ENCODE assay signal across 1 cellular context in genomic region chr16:53131363-53132071, GRCh38.
TF ChIP-seq lines count a peak whose summit lies in the region.

No MANE protein-coding gene starts in this region.

TF ChIP-seq in GM12878, 131 proteins besides CTCF, POLR2A, EP300 and RAD21 (continued from another document):
- TF ChIP-seq ZBTB40 (IDR thresholded peaks at IDR 0.05; ENCODE audit: borderline replicate concordance) (no peak), NFIC (IDR thresholded peaks at IDR 0.05; ENCODE audit: low read depth, low read length) (no peak), BMI1 (IDR thresholded peaks at IDR 0.05; ENCODE audit: borderline replicate concordance) (no peak), ASH2L (IDR thresholded peaks at IDR 0.05; ENCODE audit: borderline replicate concordance, low read depth) (no peak; the same call in 1 of the 2 replicates), BCL3 (IDR thresholded peaks at IDR 0.05; ENCODE audit: borderline replicate concordance, insufficient read depth, low read depth, low read length, poor library complexity, severe bottlenecking) (peak; percentile 14), PAX8 (IDR thresholded peaks at IDR 0.05) (no peak), TARDBP (IDR thresholded peaks at IDR 0.05; ENCODE audit: borderline replicate concordance) (no peak), RUNX3 (IDR thresholded peaks at IDR 0.05; ENCODE audit: low read length) (peak; percentile 53; the same call in 1 of the 2 replicates), TAF1 (IDR thresholded peaks at IDR 0.05; ENCODE audit: borderline replicate concordance, low read depth, low read length) (no peak), GABPA (IDR thresholded peaks at IDR 0.05; ENCODE audit: low read depth) (no peak), ZNF384 (IDR thresholded peaks at IDR 0.05; ENCODE audit: borderline replicate concordance, low read depth, low read length) (no peak), REST (IDR thresholded peaks at IDR 0.05; ENCODE audit: low read depth, low read length) (no peak), ETV6 (conservative IDR thresholded peaks at IDR 0.05 in 1 of 2, IDR thresholded peaks at IDR 0.05 in 1 of 2; ENCODE audit: borderline replicate concordance in 1 of 2, low read depth in 1 of 2) (no peak), MXI1 (IDR thresholded peaks at IDR 0.05; ENCODE audit: low read depth, low read length) (0 out of 2 replicates have a peak, but pooled peaks have one; percentile 17), ATF3 (IDR thresholded peaks at IDR 0.05; ENCODE audit: borderline replicate concordance, extremely low read depth, low read depth, low read length) (no peak), RAD51 (IDR thresholded peaks at IDR 0.05) (no peak), ZNF217 (IDR thresholded peaks at IDR 0.05) (no peak), BHLHE40 (IDR thresholded peaks at IDR 0.05; ENCODE audit: borderline replicate concordance in 1 of 2, low read depth in 2 of 2, low read length in 1 of 2) (peak in 1 of 2 experiments; percentile 84; a peak in 2 of 4 replicates), RELB (IDR thresholded peaks at IDR 0.05; ENCODE audit: low read depth) (peak; percentile 31; the same call in 1 of the 2 replicates), CBX5 (IDR thresholded peaks at IDR 0.05; ENCODE audit: low read depth) (no peak), ZZZ3 (IDR thresholded peaks at IDR 0.05; ENCODE audit: control insufficient read depth, insufficient read length, low read depth) (no peak)
